Comparison of ENCODE assay signal across 8 cellular contexts in the genomic region with DNA sequence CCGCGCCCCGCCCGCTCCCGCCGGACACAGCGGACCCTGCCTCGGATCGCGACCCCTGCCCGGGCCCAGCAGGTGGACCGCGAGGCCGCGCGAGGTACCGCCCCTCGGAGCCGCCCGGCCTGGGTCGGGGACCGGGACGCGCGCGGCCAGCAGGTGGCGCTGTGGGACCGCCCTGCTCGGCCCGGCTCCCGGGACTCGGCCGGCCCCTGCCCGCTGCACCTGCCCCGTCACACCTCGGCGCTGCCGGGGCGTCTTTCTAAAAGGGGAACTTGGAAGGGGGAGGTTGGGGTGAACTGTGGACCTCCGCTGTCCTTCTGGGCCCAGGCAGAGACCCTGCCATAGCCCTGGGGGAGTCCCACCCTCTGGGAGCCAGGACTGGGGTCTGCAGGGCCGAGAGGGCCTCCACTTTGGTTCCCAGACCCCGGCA. TPM values are rescaled to one million over a fixed set of nuclear protein-coding genes. Genes with fewer than 3 reads are reported as not detected.
A peak's percentile ranks its signal among the peaks of the same experiment; 100 is the strongest.
DNase-seq lines count a peak whose midpoint lies in the region; ATAC-seq and TF ChIP-seq lines count a peak whose summit lies in the region.

No MANE protein-coding gene starts in this region.

- no peak overlapping the region for H3K27ac ChIP-seq in trophoblast cell (ENCODE audit: low read depth, low read length)
- H3K27ac ChIP-seq in vagina, result no peak overlapping the region

- H4K8ac ChIP-seq in trophoblast cell (ENCODE audit: low read depth, low read length), result no peak overlapping the region

- WGBS in trophoblast cell (ENCODE audit: extremely low coverage, insufficient coverage, insufficient read length), result no CpG with 5 or more reads among the region's 42 CpGs

- H3K4me3 ChIP-seq in AG10803 (ENCODE audit: low read length) (no peak overlapping the region), fibroblast of mammary gland (ENCODE audit: control insufficient read depth, low read depth, low read length) (no peak overlapping the region), trophoblast cell (ENCODE audit: low read depth, low read length) (no peak overlapping the region), vagina (peak overlapping the region in 1 of 2 donors; percentile 46)

- no peak overlapping the region for H3K9ac ChIP-seq in trophoblast cell (ENCODE audit: low read length)

- no peak overlapping the region for H2AFZ ChIP-seq in trophoblast cell (ENCODE audit: insufficient read depth, low read length, poor library complexity)

- no peak overlapping the region for H3K18ac ChIP-seq in trophoblast cell (ENCODE audit: low read length)

- no peak overlapping the region for H2AK5ac ChIP-seq in trophoblast cell (ENCODE audit: low read length)

- H4K12ac ChIP-seq in trophoblast cell (ENCODE audit: low read depth, low read length), result no peak overlapping the region

- no peak for ATAC-seq in GM18858 (IDR thresholded peaks at IDR 0.05; ENCODE audit: unreplicated experiment)

- H3K4ac ChIP-seq in trophoblast cell (ENCODE audit: low read depth, low read length), result no peak overlapping the region

- H2BK12ac ChIP-seq in trophoblast cell (ENCODE audit: low read length), result no peak overlapping the region

- no peaks in the 10 kb centered on the region for H3K79me2 ChIP-seq in trophoblast cell (ENCODE audit: control insufficient read depth, insufficient read depth, low read length, poor library complexity)

- H4K91ac ChIP-seq in trophoblast cell (ENCODE audit: low read depth, low read length), result no peak overlapping the region

- TF ChIP-seq POLR2A in vagina (IDR thresholded peaks at IDR 0.05), result no peak

- H2BK120ac ChIP-seq in trophoblast cell (ENCODE audit: insufficient read depth, low read length, poor library complexity), result no peak overlapping the region

- H3K4me2 ChIP-seq in trophoblast cell (ENCODE audit: low read length), result no peak overlapping the region

- no peaks in the 10 kb centered on the region for H3K9me3 ChIP-seq in trophoblast cell (ENCODE audit: insufficient read depth, low read depth, low read length)
- no peaks in the 10 kb centered on the region for H3K9me3 ChIP-seq in vagina

- H3K23ac ChIP-seq in trophoblast cell (ENCODE audit: low read length), result no peak overlapping the region

- H3K4me1 ChIP-seq in trophoblast cell (ENCODE audit: control insufficient read depth in 1 of 2, insufficient read depth in 2 of 2, low read length in 2 of 2) (no peaks in the 10 kb centered on the region), vagina (peaks cover 43% of the 10 kb centered on the region)

- H3K27me3 ChIP-seq in trophoblast cell (ENCODE audit: insufficient read depth, low read length), result no peaks in the 10 kb centered on the region
- no peaks in the 10 kb centered on the region for H3K27me3 ChIP-seq in vagina

- H3K36me3 ChIP-seq in trophoblast cell (ENCODE audit: control insufficient read depth in 1 of 2, insufficient read depth in 2 of 2, low read length in 2 of 2) (peaks cover 11 to 14% of the 10 kb centered on the region in 2 experiments), vagina (peaks cover 0 to 9% of the 10 kb centered on the region in 2 donors)

- DNase-seq in AG10803 (ENCODE audit: low read depth), result no peak
- peak; percentile 70 for DNase-seq in GM19240 (ENCODE audit: insufficient read length, low spot score)
- DNase-seq in NCI-H748 (lab: John Stamatoyannopoulos, UW; ENCODE audit: unreplicated experiment), result peak; percentile 68
- DNase-seq in activated T-cell treated with anti-CD3 and anti-CD28 coated beads for 48 hours (ENCODE audit: low read depth), result peak; percentile 82
- DNase-seq in fibroblast of mammary gland (ENCODE audit: low read depth), result peak; percentile 15
- peak; percentile 37 to 72 for DNase-seq in trophoblast cell
- DNase-seq in vagina (ENCODE audit: extremely low spot score in 2 of 2), result no peak

- no peak overlapping the region for H3K14ac ChIP-seq in trophoblast cell (ENCODE audit: low read length)

- H2BK5ac ChIP-seq in trophoblast cell (ENCODE audit: low read depth, low read length, poor library complexity), result no peak overlapping the region

- peak; percentile 30 for TF ChIP-seq CTCF in AG10803 (conservative IDR thresholded peaks at IDR 0.05; ENCODE audit: low read length)
- TF ChIP-seq CTCF in fibroblast of mammary gland (conservative IDR thresholded peaks at IDR 0.05; ENCODE audit: control insufficient read depth, insufficient read depth, low read depth, low read length), result peak; percentile 18
- TF ChIP-seq CTCF in vagina (IDR thresholded peaks at IDR 0.05), result peak; percentile 58 to 96 (median 78)

- intact Hi-C loops in vagina (cut with DNase I), result loop anchor here (10.0 kb wide), 1 partner anchor 265 kb away; no protein-coding TSS in a partner anchor

- H3K79me1 ChIP-seq in trophoblast cell (ENCODE audit: low read length), result no peaks in the 10 kb centered on the region

RNA-seq across cellular contexts. Expression of a gene that starts 11.1 kb away (rescaled TPM):
- polyA plus RNA-seq in trophoblast cell (2013), result 42.2 and 46.8 TPM in 2 replicates
- total RNA-seq in vagina, result 34.4 TPM

RNA-seq across cellular contexts. Expression of a gene that starts 11.3 kb away (rescaled TPM):
- 22.3 and 22.8 TPM in 2 replicates for polyA plus RNA-seq in trophoblast cell (2013)
- 21.4 TPM for total RNA-seq in vagina

RNA-seq across cellular contexts. Expression of a gene that starts 31.0 kb away (rescaled TPM):
- polyA plus RNA-seq in trophoblast cell (2013), result 66.6 and 72.8 TPM in 2 replicates
- total RNA-seq in vagina, result 97.2 TPM

Comparison
In these comparisons a context has a peak if more than half of its experiments do, and no peak if none do; other contexts are left out.
1. DNase-seq: peak in GM19240 (single experiment), NCI-H748 (single experiment), activated T-cell treated with anti-CD3 and anti-CD28 coated beads for 48 hours (single experiment), fibroblast of mammary gland (single experiment) and trophoblast cell (2 of 2); none in AG10803 (single experiment) and vagina (0 of 2).
2. CTCF ChIP-seq: peak in every context shown above with its lines; median percentile 78 in vagina; 30 in AG10803; 18 in fibroblast of mammary gland.